8 cellular contexts compared by ENCODE assay signal in genomic region chr12:55728185-55728931, GRCh38. TPM values are rescaled to one million over a fixed set of nuclear protein-coding genes. Genes with fewer than 3 reads are reported as not detected.
DNase-seq lines count a peak whose midpoint lies in the region; ATAC-seq and TF ChIP-seq lines count a peak whose summit lies in the region.

No MANE protein-coding gene starts in this region.

- DNase-seq in CD8-positive, alpha-beta memory T cell, result peak in 1 of 5 donors; percentile 41
- DNase-seq in activated B cell treated with CpG ODN at 0.5 μM for 24 hours, result no peak
- DNase-seq in foreskin fibroblast, result peak in 1 of 2 donors; percentile 89
- no peak for DNase-seq in inferior parietal cortex (ENCODE audit: extremely low spot score)

- TF ChIP-seq CTCF in activated B cell treated with CpG ODN at 0.5 μM for 24 hours (IDR thresholded peaks at IDR 0.05) (no peak), foreskin fibroblast (IDR thresholded peaks at IDR 0.05; ENCODE audit: low read depth, low read length) (no peak), nephron (IDR thresholded peaks at IDR 0.05; ENCODE audit: unreplicated experiment in 3 of 3) (no peak)

- no peaks in the 10 kb centered on the region for H3K9me3 Mint-ChIP-seq in CD8-positive, alpha-beta memory T cell
- H3K9me3 Mint-ChIP-seq in activated B cell treated with CpG ODN at 0.5 μM for 24 hours, result no peaks in the 10 kb centered on the region
- no peaks in the 10 kb centered on the region for H3K9me3 Mint-ChIP-seq in nephron

- H3K9me3 ChIP-seq in CD8-positive, alpha-beta memory T cell (ENCODE audit: low read length), result no peaks in the 10 kb centered on the region

- peaks cover 34% of the 10 kb centered on the region for H3K4me1 ChIP-seq in CD8-positive, alpha-beta memory T cell (ENCODE audit: insufficient read depth, low read length)

- no peaks in the 10 kb centered on the region for H3K27me3 Mint-ChIP-seq in CD8-positive, alpha-beta memory T cell
- H3K27me3 Mint-ChIP-seq in activated B cell treated with CpG ODN at 0.5 μM for 24 hours, result no peaks in the 10 kb centered on the region
- H3K27me3 Mint-ChIP-seq in nephron (ENCODE audit: low read depth), result peaks cover 5% of the 10 kb centered on the region

- no peaks in the 10 kb centered on the region for H3K27me3 ChIP-seq in CD8-positive, alpha-beta memory T cell (ENCODE audit: insufficient read depth, low read length, poor library complexity, severe bottlenecking)

- peaks cover 37 to 46% (median 40%) of the 10 kb centered on the region in 3 donors for H3K4me1 Mint-ChIP-seq in CD8-positive, alpha-beta memory T cell
- H3K4me1 Mint-ChIP-seq in activated B cell treated with CpG ODN at 0.5 μM for 24 hours (peaks cover 37% of the 10 kb centered on the region), nephron (peaks cover 53% of the 10 kb centered on the region)

- peaks cover 0 to 36% (median 6%) of the 10 kb centered on the region in 3 donors for H3K36me3 Mint-ChIP-seq in CD8-positive, alpha-beta memory T cell
- H3K36me3 Mint-ChIP-seq in activated B cell treated with CpG ODN at 0.5 μM for 24 hours (ENCODE audit: low read depth) (peaks cover 28% of the 10 kb centered on the region), nephron (ENCODE audit: low read depth) (peaks cover 35% of the 10 kb centered on the region)

- POLR2A ChIA-PET in CD8-positive, alpha-beta memory T cell (lab: Charles Lee), result interaction anchor here (1.3 to 2.6 kb wide), 4 partner anchors 10 to 461 kb away, joined by 5 to 11 read pairs (median 8); partner anchors contain the start of genes BLOC1S1, RAB5B and SMARCC2
- POLR2A ChIA-PET in activated B cell treated with CpG ODN at 0.5 μM for 24 hours (lab: Charles Lee), result interaction anchor here (0.5 to 2.7 kb wide), 11 partner anchors 10 to 493 kb away, joined by 3 to 29 read pairs (median 6); partner anchors contain the start of genes BLOC1S1, DNAJC14, GDF11 and ORMDL2

- ATAC-seq in GM18870 (IDR thresholded peaks at IDR 0.05; ENCODE audit: unreplicated experiment) (peak; percentile 12), HG03571 (IDR thresholded peaks at IDR 0.05; ENCODE audit: unreplicated experiment) (peak; percentile 16), activated B cell treated with CpG ODN at 0.5 μM for 24 hours (ENCODE audit: low read depth) (peak; percentile 13), GM18861 (IDR thresholded peaks at IDR 0.05; ENCODE audit: unreplicated experiment) (no peak)

- peak overlapping the region; percentile 84 for H3K4me3 ChIP-seq in CD8-positive, alpha-beta memory T cell (ENCODE audit: low read length)
- peak overlapping the region; percentile 83 to 93 for H3K4me3 ChIP-seq in foreskin fibroblast (ENCODE audit: low read depth in 1 of 2, low read length in 2 of 2)

- peak overlapping the region; percentile 66 to 95 (median 84) for H3K4me3 Mint-ChIP-seq in CD8-positive, alpha-beta memory T cell
- H3K4me3 Mint-ChIP-seq in activated B cell treated with CpG ODN at 0.5 μM for 24 hours (peak overlapping the region; percentile 89), nephron (peak overlapping the region; percentile 90 to 94 (median 90))

- peak overlapping the region; percentile 83 for H3K27ac ChIP-seq in CD8-positive, alpha-beta memory T cell (ENCODE audit: low read depth, low read length)

- CTCF ChIA-PET in CD8-positive, alpha-beta memory T cell (lab: Charles Lee), result interaction anchor here (1.5 to 2.4 kb wide), 4 partner anchors 8 to 399 kb away, joined by 3 to 25 read pairs (median 12); partner anchors contain the start of genes ESYT1 and RDH5
- CTCF ChIA-PET in activated B cell treated with CpG ODN at 0.5 μM for 24 hours (lab: Charles Lee), result interaction anchor here (1.6 to 2.7 kb wide), 2 partner anchors 10 kb away, joined by 4 to 32 read pairs; no protein-coding TSS in a partner anchor

- no peaks in the 10 kb centered on the region for H3K36me3 ChIP-seq in CD8-positive, alpha-beta memory T cell (ENCODE audit: insufficient read depth, low read length)

- H3K27ac Mint-ChIP-seq in CD8-positive, alpha-beta memory T cell, result peak overlapping the region; percentile 35 to 97 (median 88)
- peak overlapping the region; percentile 67 for H3K27ac Mint-ChIP-seq in activated B cell treated with CpG ODN at 0.5 μM for 24 hours
- peak overlapping the region; percentile 86 to 97 (median 95) for H3K27ac Mint-ChIP-seq in nephron

- intact Hi-C loops in activated B cell treated with CpG ODN at 0.5 μM for 24 hours (cut with micrococcal nuclease), result no loop called here

RNA-seq across cellular contexts. Expression of gene CD63, which starts 0.5 kb away (rescaled TPM):
- total RNA-seq in CD8-positive, alpha-beta memory T cell, result 100 to 1,000 TPM; 200 to 202 TPM
- 375 TPM for polyA plus RNA-seq in CD8-positive, alpha-beta memory T cell
- 104 and 111 TPM in 2 replicates for total RNA-seq in activated B cell treated with CpG ODN at 0.5 μM for 24 hours

RNA-seq across cellular contexts. Expression of gene RDH5, which starts 8.2 kb away (rescaled TPM):
- total RNA-seq in CD8-positive, alpha-beta memory T cell, result 1 to 10 TPM; 8.1 to 8.5 TPM
- polyA plus RNA-seq in CD8-positive, alpha-beta memory T cell, result 0.90 TPM
- 10.3 and 16.5 TPM in 2 replicates for total RNA-seq in activated B cell treated with CpG ODN at 0.5 μM for 24 hours

RNA-seq across cellular contexts. Expression of gene BLOC1S1, which starts 12.5 kb away (rescaled TPM):
- 100 to 1,000 TPM in 1 of 2 experiments, 10 to 100 TPM in 1; 97.5 to 110 TPM for total RNA-seq in CD8-positive, alpha-beta memory T cell
- 90.2 TPM for polyA plus RNA-seq in CD8-positive, alpha-beta memory T cell
- 91.0 and 104 TPM in 2 replicates for total RNA-seq in activated B cell treated with CpG ODN at 0.5 μM for 24 hours

RNA-seq across cellular contexts. Expression of gene GDF11, which starts 14.6 kb away (rescaled TPM):
- 10 to 100 TPM; 13.1 to 13.5 TPM for total RNA-seq in CD8-positive, alpha-beta memory T cell
- 1.4 TPM for polyA plus RNA-seq in CD8-positive, alpha-beta memory T cell
- 5.2 and 6.4 TPM in 2 replicates for total RNA-seq in activated B cell treated with CpG ODN at 0.5 μM for 24 hours

RNA-seq across cellular contexts. Expression of gene ITGA7, which starts 20.7 kb away (rescaled TPM):
- 1 to 10 TPM; 2.7 to 3.1 TPM for total RNA-seq in CD8-positive, alpha-beta memory T cell
- polyA plus RNA-seq in CD8-positive, alpha-beta memory T cell, result 0.36 TPM
- total RNA-seq in activated B cell treated with CpG ODN at 0.5 μM for 24 hours, result 1.4 and 2.1 TPM in 2 replicates
